Comparison of ENCODE assay signal across 1 cellular context in genomic region chr20:34015401-34016335, GRCh38.
TF ChIP-seq lines count a peak whose summit lies in the region.

No MANE protein-coding gene starts in this region.

TF ChIP-seq in HEK293, 187 proteins besides CTCF, POLR2A, EP300 and RAD21 (continued from another document):
- no peak for TF ChIP-seq ZNF692 (tag by site-specific recombination; IDR thresholded peaks at IDR 0.05)
- TF ChIP-seq MYNN (tag by site-specific recombination; IDR thresholded peaks at IDR 0.05; ENCODE audit: borderline replicate concordance), result no peak
- TF ChIP-seq AEBP2 (tag by site-specific recombination; IDR thresholded peaks at IDR 0.05; ENCODE audit: borderline replicate concordance), result no peak
- TF ChIP-seq ZNF677 (tag by site-specific recombination; IDR thresholded peaks at IDR 0.05), result no peak
- TF ChIP-seq GLIS2 (tag by site-specific recombination; IDR thresholded peaks at IDR 0.05), result no peak
- 0 out of 2 replicates have a peak, but pooled peaks have one; percentile 40 for TF ChIP-seq ZNF600 (tag by site-specific recombination; IDR thresholded peaks at IDR 0.05)
- no peak for TF ChIP-seq ZNF560 (tag by site-specific recombination; IDR thresholded peaks at IDR 0.05; ENCODE audit: borderline replicate concordance)
- TF ChIP-seq ZBTB48 (tag by site-specific recombination; IDR thresholded peaks at IDR 0.05), result no peak
- TF ChIP-seq ZNF639 (tag by site-specific recombination; IDR thresholded peaks at IDR 0.05), result no peak
- TF ChIP-seq PRDM6 (tag by site-specific recombination; IDR thresholded peaks at IDR 0.05), result peak; percentile 75
- no peak for TF ChIP-seq ZSCAN18 (tag by site-specific recombination; IDR thresholded peaks at IDR 0.05)
- TF ChIP-seq ZBTB11 (tag by site-specific recombination; conservative IDR thresholded peaks at IDR 0.05; ENCODE audit: low read depth), result no peak
- no peak for TF ChIP-seq ZNF792 (tag by site-specific recombination; IDR thresholded peaks at IDR 0.05)
- no peak for TF ChIP-seq ZNF16 (tag by site-specific recombination; IDR thresholded peaks at IDR 0.05; ENCODE audit: low read depth)
- no peak for TF ChIP-seq ZNF548 (tag by site-specific recombination; IDR thresholded peaks at IDR 0.05)
